ENCODE assay signal across 17 cellular contexts in the genomic region with DNA sequence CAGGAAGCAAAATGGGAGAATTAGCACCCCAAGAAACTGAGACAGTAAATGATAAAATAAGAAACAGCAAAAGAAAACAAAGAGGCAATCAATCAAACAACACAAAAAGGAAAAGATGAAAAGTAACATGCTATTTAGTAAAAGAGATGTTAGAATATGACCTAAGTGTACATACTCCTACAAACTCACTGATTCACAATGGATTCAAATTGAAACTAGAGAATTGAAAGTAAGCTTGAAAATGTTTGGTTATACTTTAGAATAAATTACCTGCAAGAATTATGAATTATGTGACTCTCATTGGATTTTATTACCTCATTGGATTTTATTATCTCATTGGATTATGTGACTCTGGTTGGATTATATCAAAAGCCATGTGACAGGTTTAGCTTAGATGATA.
"Had no signal": no experiment of that assay in that cellular context is flagged by ENCODE, and none has a peak within 500 bp of the region (broad histone marks: within the 10 kb centered on the region; RNA-seq: fewer than 3 reads in every experiment).

No MANE protein-coding gene starts in this region.

- H3K36me3 Mint-ChIP-seq: activated CD4-positive, alpha-beta memory T cell treated with anti-CD3 and anti-CD28 coated beads for 36 hours; immature natural killer cell; stimulated activated naive B cell treated with anti-CD40 and anti-IgM and Interleukin-4, amounts not matched to agents 10 μg/mL and 1 μg/mL and 100 μg/mL, for 72 hours had no signal

- DNase-seq: activated CD4-positive, alpha-beta memory T cell treated with anti-CD3 and anti-CD28 coated beads for 36 hours; activated naive CD4-positive, alpha-beta T cell; cerebellar nuclear complex; cortex of kidney; heart right ventricle; immature natural killer cell; left ventricle myocardium superior; nephron progenitor cell; nucleus accumbens; posterior cingulate gyrus; sigmoid colon; stimulated activated CD4-positive, alpha-beta T cell treated with anti-CD3 and anti-CD28 coated beads, Interleukin-4, amount 100 ng/mL, for 4 hours; stimulated activated naive B cell treated with anti-CD40 and anti-IgM and Interleukin-4, amounts not matched to agents 10 μg/mL and 1 μg/mL and 100 μg/mL, for 72 hours; thyroid gland had no signal

- H3K27ac Mint-ChIP-seq: activated CD4-positive, alpha-beta memory T cell treated with anti-CD3 and anti-CD28 coated beads for 36 hours; activated T-helper 1 cell treated with anti-CD3 and anti-CD28 coated beads, Interleukin-12 subunit alpha, Interleukin-12 subunit beta, Interleukin-2, Interleukin-4 antibody, amounts not matched to agents 30 ng/mL and 10 ng/mL and 1 ng/mL, durations not matched to agents 14 hours and 24 hours and 36 hours; immature natural killer cell; nephron progenitor cell; stimulated activated naive B cell treated with anti-CD40 and anti-IgM and Interleukin-4, amounts not matched to agents 10 μg/mL and 1 μg/mL and 100 μg/mL, for 72 hours; T-helper 1 cell treated with Interleukin-12 subunit alpha and Interleukin-12 subunit beta and Interleukin-4 antibody, amounts not matched to agents 30 μg/mL and 1 μg/mL, for 36 hours had no signal

- ATAC-seq: esophagus mucosa; heart right ventricle; left ventricle myocardium superior; stimulated activated naive B cell treated with anti-CD40 and anti-IgM and Interleukin-4, amounts not matched to agents 10 μg/mL and 1 μg/mL and 100 μg/mL, for 72 hours had no signal

- H3K27me3 Mint-ChIP-seq: stimulated activated naive B cell treated with anti-CD40 and anti-IgM and Interleukin-4, amounts not matched to agents 10 μg/mL and 1 μg/mL and 100 μg/mL, for 72 hours had no signal

- H3K4me1 Mint-ChIP-seq: immature natural killer cell had no signal

- H3K4me3 Mint-ChIP-seq: activated CD4-positive, alpha-beta memory T cell treated with anti-CD3 and anti-CD28 coated beads for 36 hours; activated T-helper 1 cell treated with anti-CD3 and anti-CD28 coated beads, Interleukin-12 subunit alpha, Interleukin-12 subunit beta, Interleukin-2, Interleukin-4 antibody, amounts not matched to agents 30 ng/mL and 10 ng/mL and 1 ng/mL, durations not matched to agents 14 hours and 24 hours and 36 hours; immature natural killer cell; nephron progenitor cell; stimulated activated naive B cell treated with anti-CD40 and anti-IgM and Interleukin-4, amounts not matched to agents 10 μg/mL and 1 μg/mL and 100 μg/mL, for 72 hours; T-helper 1 cell treated with Interleukin-12 subunit alpha and Interleukin-12 subunit beta and Interleukin-4 antibody, amounts not matched to agents 30 μg/mL and 1 μg/mL, for 36 hours had no signal

- H3K9me3 Mint-ChIP-seq: activated CD4-positive, alpha-beta memory T cell treated with anti-CD3 and anti-CD28 coated beads for 36 hours; activated T-helper 1 cell treated with anti-CD3 and anti-CD28 coated beads, Interleukin-12 subunit alpha, Interleukin-12 subunit beta, Interleukin-2, Interleukin-4 antibody, amounts not matched to agents 30 ng/mL and 10 ng/mL and 1 ng/mL, durations not matched to agents 14 hours and 24 hours and 36 hours; immature natural killer cell; nephron progenitor cell; stimulated activated naive B cell treated with anti-CD40 and anti-IgM and Interleukin-4, amounts not matched to agents 10 μg/mL and 1 μg/mL and 100 μg/mL, for 72 hours; T-helper 1 cell treated with Interleukin-12 subunit alpha and Interleukin-12 subunit beta and Interleukin-4 antibody, amounts not matched to agents 30 μg/mL and 1 μg/mL, for 36 hours had no signal
